Comparison of ENCODE assay signal across 12 cellular contexts in genomic region chr1:167658574-167659328, GRCh38. TPM values are rescaled to one million over a fixed set of nuclear protein-coding genes. Genes with fewer than 3 reads are reported as not detected.
DNase-seq lines count a peak whose midpoint lies in the region; ATAC-seq and TF ChIP-seq lines count a peak whose summit lies in the region.
"Had no signal": no experiment of that assay in that cellular context is flagged by ENCODE, and none has a peak within 500 bp of the region (broad histone marks: within the 10 kb centered on the region; RNA-seq: fewer than 3 reads in every experiment).

No MANE protein-coding gene starts in this region.

- intact Hi-C loops in heart left ventricle (cut with DNase I): no loop called here
- intact Hi-C loops in left cardiac atrium (cut with DNase I): no loop called here
- intact Hi-C loops in stomach (cut with DNase I; ENCODE audit: low total_unique reads): no loop called here

- H3K9me3 Mint-ChIP-seq in effector memory CD8-positive, alpha-beta T cell: no peaks in the 10 kb centered on the region
- H3K9me3 Mint-ChIP-seq: activated T-helper 1 cell treated with anti-CD3 and anti-CD28 coated beads, Interleukin-12 subunit alpha, Interleukin-12 subunit beta, Interleukin-2, Interleukin-4 antibody, amounts not matched to agents 30 ng/mL and 10 ng/mL and 1 ng/mL, durations not matched to agents 14 hours and 24 hours and 36 hours had no signal

- H3K4me1 Mint-ChIP-seq in effector memory CD8-positive, alpha-beta T cell (ENCODE audit: low read depth in 2 of 2): peaks cover 84 to 92% of the 10 kb centered on the region in 2 donors

- no peak for ATAC-seq in heart left ventricle
- no peak for ATAC-seq in left cardiac atrium
- ATAC-seq in effector memory CD8-positive, alpha-beta T cell (replicated peaks): no peak
- ATAC-seq in HG02642 (IDR thresholded peaks at IDR 0.05; ENCODE audit: poor library complexity, unreplicated experiment): no peak
- ATAC-seq in HG03432 (IDR thresholded peaks at IDR 0.05; ENCODE audit: unreplicated experiment): no peak
- ATAC-seq in GM21717 (IDR thresholded peaks at IDR 0.05; ENCODE audit: unreplicated experiment): no peak
- ATAC-seq: SK-N-SH treated with all-trans-retinoic acid at 6 μM for 48 hours had no signal

- H3K27me3 ChIP-seq in heart left ventricle (no peaks in the 10 kb centered on the region), stomach (no peaks in the 10 kb centered on the region)
- H3K27me3 ChIP-seq: esophagus muscularis mucosa had no signal

- no peak for DNase-seq in heart left ventricle
- no peak for DNase-seq in left cardiac atrium
- peak; percentile 67 for DNase-seq in NB4 (ENCODE audit: low read depth)
- no peak for DNase-seq in effector memory CD8-positive, alpha-beta T cell
- no peak for DNase-seq in stomach
- DNase-seq: stimulated activated CD4-positive, alpha-beta T cell treated with anti-CD3 and anti-CD28 coated beads, Interleukin-1b, Interleukin-23, amount 100 ng/mL, for 48 hours had no signal

- H3K36me3 ChIP-seq in heart left ventricle: peaks cover 0 to 7% (median 0%) of the 10 kb centered on the region in 9 donors
- no peaks in the 10 kb centered on the region for H3K36me3 ChIP-seq in stomach
- H3K36me3 ChIP-seq: esophagus muscularis mucosa had no signal

- WGBS in heart left ventricle, 4 donors: 42 to 51% (median 46%) methylated on average over 10 of the region's 10 CpGs
- WGBS in stomach, 5 donors: 49 to 60% (median 53%) methylated on average over 10 of the region's 10 CpGs

- H3K27ac ChIP-seq in heart left ventricle (peak overlapping the region in 10 of 12 donors; percentile 1 to 75 (median 26)), stomach (peak overlapping the region in 3 of 5 donors; percentile 20 to 59 (median 30))
- H3K27ac ChIP-seq: esophagus muscularis mucosa had no signal

- H3K27me3 Mint-ChIP-seq in effector memory CD8-positive, alpha-beta T cell: no peaks in the 10 kb centered on the region

- H3K36me3 Mint-ChIP-seq in effector memory CD8-positive, alpha-beta T cell (ENCODE audit: insufficient read depth): peaks cover 51% of the 10 kb centered on the region

- TF ChIP-seq POLR2A in heart left ventricle (IDR thresholded peaks at IDR 0.05): no peak
- no peak for TF ChIP-seq POLR2A in NB4 (IDR thresholded peaks at IDR 0.05; ENCODE audit: extremely low read depth, insufficient read length)
- no peak for TF ChIP-seq POLR2A in stomach (IDR thresholded peaks at IDR 0.05)

- H3K4me3 ChIP-seq in heart left ventricle (no peak overlapping the region), NB4 (ENCODE audit: low read depth, low read length) (no peak overlapping the region), stomach (no peak overlapping the region)
- H3K4me3 ChIP-seq: esophagus muscularis mucosa had no signal

- TF ChIP-seq CTCF in heart left ventricle (IDR thresholded peaks at IDR 0.05): no peak
- no peak for TF ChIP-seq CTCF in NB4 (IDR thresholded peaks at IDR 0.05; ENCODE audit: low read depth, low read length)
- TF ChIP-seq CTCF in stomach (IDR thresholded peaks at IDR 0.05): no peak

- no peak for TF ChIP-seq EP300 in stomach (IDR thresholded peaks at IDR 0.05)

- peaks cover 32 to 100% (median 99%) of the 10 kb centered on the region in 12 donors for H3K4me1 ChIP-seq in heart left ventricle
- H3K4me1 ChIP-seq in stomach: peaks cover 30 to 93% (median 47%) of the 10 kb centered on the region in 4 donors

- peak overlapping the region; percentile 72 to 92 for H3K27ac Mint-ChIP-seq in effector memory CD8-positive, alpha-beta T cell

- no peaks in the 10 kb centered on the region for H3K9me3 ChIP-seq in heart left ventricle
- H3K9me3 ChIP-seq in stomach: no peaks in the 10 kb centered on the region
- H3K9me3 ChIP-seq: esophagus muscularis mucosa had no signal

- H3K4me3 Mint-ChIP-seq in effector memory CD8-positive, alpha-beta T cell: peak overlapping the region; percentile 39 to 47
- H3K4me3 Mint-ChIP-seq: activated T-helper 1 cell treated with anti-CD3 and anti-CD28 coated beads, Interleukin-12 subunit alpha, Interleukin-12 subunit beta, Interleukin-2, Interleukin-4 antibody, amounts not matched to agents 30 ng/mL and 10 ng/mL and 1 ng/mL, durations not matched to agents 14 hours and 24 hours and 36 hours had no signal

RNA-seq across cellular contexts. Expression of gene RCSD1, which starts 28.7 kb away (rescaled TPM):
- total RNA-seq in heart left ventricle (10 to 100 TPM; 25.0 to 51.5 (median 38.1) TPM), left cardiac atrium (10 to 100 TPM; 33.6 to 38.7 TPM), stomach (10 to 100 TPM in 4 of 5 donors, 1 to 10 TPM in 1; 8.2 to 29.0 (median 16.2) TPM)
- polyA plus RNA-seq in heart left ventricle (10 to 100 TPM; 14.1 to 14.2 TPM), stomach (10 to 100 TPM in 2 of 3 donors, 1 to 10 TPM in 1; 6.0 to 43.7 (median 23.2) TPM)
